In the genomic region with DNA sequence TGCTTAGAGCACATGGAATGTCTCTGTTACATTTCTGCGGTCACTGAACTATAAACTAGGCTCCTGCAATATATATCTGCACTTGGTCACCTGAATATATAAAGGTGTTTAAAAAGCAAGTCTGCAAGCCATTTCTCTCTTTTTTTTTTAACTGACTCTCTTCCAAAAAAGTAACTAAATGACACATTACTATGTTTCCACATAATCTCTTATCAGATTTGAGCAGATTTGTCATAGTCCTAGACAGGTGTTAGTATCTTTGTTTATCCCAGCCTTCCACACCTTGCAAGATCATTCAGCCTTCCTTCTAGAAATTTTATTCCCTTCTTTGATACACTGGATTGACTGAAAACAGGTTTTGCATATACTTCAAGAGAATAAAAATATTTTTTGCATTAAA, we compare ENCODE assay signal across 19 cellular contexts.
"Had no signal": no experiment of that assay in that cellular context is flagged by ENCODE, and none has a peak within 500 bp of the region (broad histone marks: within the 10 kb centered on the region; RNA-seq: fewer than 3 reads in every experiment).

No MANE protein-coding gene starts in this region.

- H3K9ac ChIP-seq: neural progenitor cell had no signal

- H3K4me2 ChIP-seq: neural progenitor cell had no signal

- ATAC-seq: left lung; right cardiac atrium; stimulated activated memory B cell treated with anti-CD40 and anti-IgM and Interleukin-4, amounts not matched to agents 10 μg/mL and 1 μg/mL and 100 μg/mL, for 72 hours had no signal

- H2AFZ ChIP-seq: neural progenitor cell had no signal

- DNase-seq: activated CD4-positive, alpha-beta T cell treated with anti-CD3 and anti-CD28 coated beads, Interleukin-2, amount 10 ng/mL, durations not matched to agents 7 days and 5 days; cerebellar nuclear complex; effector CD4-positive, alpha-beta T cell; esophagus squamous epithelium; left lung; naive B cell; right cardiac atrium; spleen; stimulated activated CD4-positive, alpha-beta T cell treated with anti-CD3 and anti-CD28 coated beads, Interleukin-4, amount 100 ng/mL, for 4 hours; T-helper 1 cell had no signal

- H3K27ac ChIP-seq: esophagus squamous epithelium, left lung, neural progenitor cell, prostate gland, SK-N-MC, spleen had no signal

- FAIRE-seq: bronchial epithelial cell, endothelial cell of umbilical vein had no signal

- H3K27me3 Mint-ChIP-seq: activated T-helper 17 cell treated with anti-CD3 and anti-CD28 coated beads, Interleukin-2, amount 50 U/mL, for 72 hours; stimulated activated memory B cell treated with anti-CD40 and anti-IgM and Interleukin-4, amounts not matched to agents 10 μg/mL and 1 μg/mL and 100 μg/mL, for 72 hours had no signal

- H3K36me3 Mint-ChIP-seq: neural progenitor cell; stimulated activated memory B cell treated with anti-CD40 and anti-IgM and Interleukin-4, amounts not matched to agents 10 μg/mL and 1 μg/mL and 100 μg/mL, for 72 hours; type B pancreatic cell had no signal

- H3K4me3 ChIP-seq: esophagus squamous epithelium, left lung, neural progenitor cell, prostate gland, SK-N-MC, spleen, testis had no signal

- H3K27me3 ChIP-seq: esophagus squamous epithelium, left lung, neural progenitor cell, spleen, testis had no signal

- H3K9me3 ChIP-seq: esophagus squamous epithelium, left lung, prostate gland, spleen, testis had no signal

- H3K27ac Mint-ChIP-seq: activated CD4-positive, alpha-beta T cell treated with anti-CD3 and anti-CD28 coated beads, Interleukin-2, amount 10 ng/mL, durations not matched to agents 7 days and 5 days; stimulated activated memory B cell treated with anti-CD40 and anti-IgM and Interleukin-4, amounts not matched to agents 10 μg/mL and 1 μg/mL and 100 μg/mL, for 72 hours; type B pancreatic cell had no signal

- H3K4me3 Mint-ChIP-seq: activated CD4-positive, alpha-beta T cell treated with anti-CD3 and anti-CD28 coated beads, Interleukin-2, amount 10 ng/mL, durations not matched to agents 7 days and 5 days; activated T-helper 17 cell treated with anti-CD3 and anti-CD28 coated beads, Interleukin-2, amount 50 U/mL, for 72 hours; naive B cell; neural progenitor cell; stimulated activated memory B cell treated with anti-CD40 and anti-IgM and Interleukin-4, amounts not matched to agents 10 μg/mL and 1 μg/mL and 100 μg/mL, for 72 hours; type B pancreatic cell had no signal

- H3K9me3 Mint-ChIP-seq: activated CD4-positive, alpha-beta T cell treated with anti-CD3 and anti-CD28 coated beads, Interleukin-2, amount 10 ng/mL, durations not matched to agents 7 days and 5 days; activated T-helper 17 cell treated with anti-CD3 and anti-CD28 coated beads, Interleukin-2, amount 50 U/mL, for 72 hours; naive B cell; neural progenitor cell; stimulated activated memory B cell treated with anti-CD40 and anti-IgM and Interleukin-4, amounts not matched to agents 10 μg/mL and 1 μg/mL and 100 μg/mL, for 72 hours; type B pancreatic cell had no signal

- H3K4me1 ChIP-seq: prostate gland had no signal

- H3K36me3 ChIP-seq: esophagus squamous epithelium, left lung, neural progenitor cell, prostate gland, spleen had no signal
